Comparison of ENCODE assay signal across 8 cellular contexts in the genomic region with DNA sequence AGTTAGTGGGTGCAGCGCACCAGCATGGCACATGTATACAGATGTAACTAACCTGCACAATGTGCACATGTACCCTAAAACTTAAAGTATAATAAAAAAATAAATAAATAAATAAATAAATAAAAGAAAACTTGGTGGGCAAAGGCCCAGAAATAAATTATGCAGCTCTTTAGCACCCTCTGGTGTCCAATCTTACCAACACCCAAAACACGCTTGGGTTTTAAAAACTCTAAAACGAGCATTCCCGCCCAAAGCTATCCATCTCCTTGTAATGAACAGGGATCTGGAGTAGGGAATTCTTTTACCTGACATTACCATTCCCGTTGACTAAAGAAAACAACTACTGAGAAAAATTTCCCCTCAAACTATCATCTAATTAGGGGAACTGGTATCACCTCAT.
DNase-seq lines count a peak whose midpoint lies in the region; ATAC-seq and TF ChIP-seq lines count a peak whose summit lies in the region.

No MANE protein-coding gene starts in this region.

- H3K4me3 Mint-ChIP-seq in Calu3 (ENCODE audit: low read depth, unreplicated experiment) (no peak overlapping the region), HFFc6 (no peak overlapping the region)
- H3K4me3 Mint-ChIP-seq in activated CD8-positive, alpha-beta memory T cell treated with anti-CD3 and anti-CD28 coated beads, Interleukin-2, amount 10 ng/mL, durations not matched to agents 7 days and 5 days = no peak overlapping the region

- intact Hi-C loops in Calu3 (cut with micrococcal nuclease; ENCODE audit: unreplicated experiment) = loop anchor here (10.0 kb wide), 1 partner anchor 723 kb away; no protein-coding TSS in a partner anchor

- in situ Hi-C loops in astrocyte of the cerebellum (cut with HindIII; ENCODE audit: low sequenced_read_pairs) = no loop called here

- H3K27ac ChIP-seq in liver (ENCODE audit: low read depth in 1 of 2, low read length in 2 of 2) (no peak overlapping the region), right atrium auricular region (no peak overlapping the region)

- H3K9me3 ChIP-seq in liver (ENCODE audit: control insufficient read depth in 4 of 4, low read length in 3 of 4) (no peaks in the 10 kb centered on the region), right atrium auricular region (no peaks in the 10 kb centered on the region)

- DNase-seq in Calu3 (peak; percentile 27), HFFc6 (peak; percentile 13), astrocyte of the cerebellum (ENCODE audit: low read depth) (peak; percentile 9), right atrium auricular region (ENCODE audit: low spot score) (no peak)
- DNase-seq in activated CD4-positive, CD25-positive, alpha-beta regulatory T cell treated with anti-CD3 and anti-CD28 coated beads, Interleukin-2, amount 50 U/mL, for 72 hours = no peak
- DNase-seq in activated CD8-positive, alpha-beta memory T cell treated with anti-CD3 and anti-CD28 coated beads, Interleukin-2, amount 10 ng/mL, durations not matched to agents 7 days and 5 days = no peak

- H3K4me3 ChIP-seq in astrocyte of the cerebellum (ENCODE audit: low read depth, low read length) = no peak overlapping the region
- no peak overlapping the region for H3K4me3 ChIP-seq in liver (ENCODE audit: low read depth in 1 of 3, low read length in 3 of 3)
- H3K4me3 ChIP-seq in right atrium auricular region = no peak overlapping the region

- no peak for ATAC-seq in GM18868 (IDR thresholded peaks at IDR 0.05; ENCODE audit: unreplicated experiment)
- ATAC-seq in activated CD8-positive, alpha-beta memory T cell treated with anti-CD3 and anti-CD28 coated beads, Interleukin-2, amount 10 ng/mL, durations not matched to agents 7 days and 5 days = no peak

- WGBS in liver = 65% methylated on average over 5 of the region's 5 CpGs

- H3K36me3 Mint-ChIP-seq in Calu3 (ENCODE audit: insufficient read depth, unreplicated experiment) = no peaks in the 10 kb centered on the region
- H3K36me3 Mint-ChIP-seq in HFFc6 (ENCODE audit: low read depth) = no peaks in the 10 kb centered on the region
- no peaks in the 10 kb centered on the region for H3K36me3 Mint-ChIP-seq in activated CD8-positive, alpha-beta memory T cell treated with anti-CD3 and anti-CD28 coated beads, Interleukin-2, amount 10 ng/mL, durations not matched to agents 7 days and 5 days

- no peaks in the 10 kb centered on the region for H3K4me1 ChIP-seq in liver (ENCODE audit: control insufficient read depth in 4 of 4, insufficient read depth in 4 of 4, low read length in 3 of 4)
- no peaks in the 10 kb centered on the region for H3K4me1 ChIP-seq in right atrium auricular region

- H3K36me3 ChIP-seq in liver (ENCODE audit: control insufficient read depth in 4 of 4, insufficient read depth in 3 of 4, low read depth in 1 of 4, low read length in 3 of 4) (no peaks in the 10 kb centered on the region), right atrium auricular region (no peaks in the 10 kb centered on the region)

- CTCF ChIA-PET in Calu3 (lab: Charles Lee) = interaction anchor here (0.6 to 1.0 kb wide), 3 partner anchors 139 to 1795 kb away, joined by 3 read pairs; no protein-coding TSS in a partner anchor
- CTCF ChIA-PET in activated CD8-positive, alpha-beta memory T cell treated with anti-CD3 and anti-CD28 coated beads, Interleukin-2, amount 10 ng/mL, durations not matched to agents 7 days and 5 days (lab: Charles Lee) = no interaction called here

- no peak overlapping the region for H3K9ac ChIP-seq in liver (ENCODE audit: low read depth in 1 of 2, low read length in 2 of 2)

- peak; percentile 44 for TF ChIP-seq CTCF in Calu3 (IDR thresholded peaks at IDR 0.05; ENCODE audit: unreplicated experiment)
- TF ChIP-seq CTCF in HFFc6 (IDR thresholded peaks at IDR 0.05) = peak; percentile 85
- TF ChIP-seq CTCF in astrocyte of the cerebellum (IDR thresholded peaks at IDR 0.05; ENCODE audit: low read depth, low read length, missing control alignments) = peak; percentile 26
- TF ChIP-seq CTCF in liver (IDR thresholded peaks at IDR 0.05; ENCODE audit: low read depth, low read length, missing input control) = peak; percentile 54
- TF ChIP-seq CTCF in right atrium auricular region (IDR thresholded peaks at IDR 0.05) = peak in 1 of 2 donors; percentile 44

- no peaks in the 10 kb centered on the region for H3K9me3 Mint-ChIP-seq in Calu3 (ENCODE audit: low read depth, unreplicated experiment)
- no peaks in the 10 kb centered on the region for H3K9me3 Mint-ChIP-seq in HFFc6
- peaks cover 5% of the 10 kb centered on the region for H3K9me3 Mint-ChIP-seq in activated CD8-positive, alpha-beta memory T cell treated with anti-CD3 and anti-CD28 coated beads, Interleukin-2, amount 10 ng/mL, durations not matched to agents 7 days and 5 days (ENCODE audit: low read depth)

- peak; percentile 72 to 75 for TF ChIP-seq RAD21 in liver (IDR thresholded peaks at IDR 0.05)

- H3K4me1 Mint-ChIP-seq in Calu3 (ENCODE audit: low read depth, unreplicated experiment) (no peaks in the 10 kb centered on the region), HFFc6 (ENCODE audit: low read depth) (no peaks in the 10 kb centered on the region)
- H3K4me1 Mint-ChIP-seq in activated CD8-positive, alpha-beta memory T cell treated with anti-CD3 and anti-CD28 coated beads, Interleukin-2, amount 10 ng/mL, durations not matched to agents 7 days and 5 days = no peaks in the 10 kb centered on the region

- H3K27me3 ChIP-seq in liver (ENCODE audit: control insufficient read depth in 4 of 4, insufficient read depth in 4 of 4, low read length in 3 of 4) (no peaks in the 10 kb centered on the region), right atrium auricular region (no peaks in the 10 kb centered on the region)

- H3K27me3 Mint-ChIP-seq in Calu3 (ENCODE audit: unreplicated experiment) (no peaks in the 10 kb centered on the region), HFFc6 (ENCODE audit: insufficient read depth) (peaks cover 2% of the 10 kb centered on the region)
- no peaks in the 10 kb centered on the region for H3K27me3 Mint-ChIP-seq in activated CD8-positive, alpha-beta memory T cell treated with anti-CD3 and anti-CD28 coated beads, Interleukin-2, amount 10 ng/mL, durations not matched to agents 7 days and 5 days

- no peak overlapping the region for H3K27ac Mint-ChIP-seq in Calu3 (ENCODE audit: unreplicated experiment)
- H3K27ac Mint-ChIP-seq in HFFc6 = no peak overlapping the region
- H3K27ac Mint-ChIP-seq in activated CD8-positive, alpha-beta memory T cell treated with anti-CD3 and anti-CD28 coated beads, Interleukin-2, amount 10 ng/mL, durations not matched to agents 7 days and 5 days = no peak overlapping the region

- BruUV-seq in Calu3 (replicated peaks; lab: Mats Ljungman, UMichigan) = no TSS peak

TF ChIP-seq in liver, 16 proteins besides CTCF, POLR2A, EP300 and RAD21:
- TF ChIP-seq HNF4G (IDR thresholded peaks at IDR 0.05) (no peak), HNF4A (conservative IDR thresholded peaks at IDR 0.05) (no peak), RXRA (IDR thresholded peaks at IDR 0.05) (no peak), EGR1 (IDR thresholded peaks at IDR 0.05; ENCODE audit: low read depth in 2 of 2) (no peak), TAF1 (conservative IDR thresholded peaks at IDR 0.05) (no peak), MAX (IDR thresholded peaks at IDR 0.05) (no peak), FOXA1 (IDR thresholded peaks at IDR 0.05) (no peak), FOXA2 (IDR thresholded peaks at IDR 0.05) (no peak), SP1 (IDR thresholded peaks at IDR 0.05) (no peak), GABPA (IDR thresholded peaks at IDR 0.05 in 1 of 2, conservative IDR thresholded peaks at IDR 0.05 in 1 of 2) (no peak)

Comparison
In these comparisons a context has a peak if more than half of its experiments do, and no peak if none do; other contexts are left out.
1. DNase-seq: peak in Calu3 (single experiment), HFFc6 (single experiment) and astrocyte of the cerebellum (single experiment); none in activated CD4-positive, CD25-positive, alpha-beta regulatory T cell treated with anti-CD3 and anti-CD28 coated beads, Interleukin-2, amount 50 U/mL, for 72 hours (single experiment), activated CD8-positive, alpha-beta memory T cell treated with anti-CD3 and anti-CD28 coated beads, Interleukin-2, amount 10 ng/mL, durations not matched to agents 7 days and 5 days (single experiment) and right atrium auricular region (single experiment).